In the genomic region with DNA sequence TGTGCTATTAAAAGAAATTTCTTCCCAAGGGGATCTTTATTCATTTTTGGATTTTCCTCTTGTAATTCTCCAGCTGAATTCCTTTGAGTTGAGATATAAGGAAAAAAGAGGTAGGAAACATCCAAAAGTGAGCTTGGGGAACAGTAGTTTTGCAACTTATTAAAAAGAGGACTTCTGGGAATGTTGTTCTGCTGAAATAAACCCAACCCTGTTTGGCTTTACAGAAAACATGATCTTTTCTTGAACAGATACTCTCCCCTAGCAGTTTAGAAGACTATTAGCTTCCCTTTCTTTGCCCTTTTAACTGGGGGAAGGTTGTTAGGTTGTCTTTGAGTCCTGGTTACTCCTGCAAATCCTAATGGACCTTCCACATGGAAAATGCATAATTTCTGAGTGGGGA, we compare ENCODE assay signal across 20 cellular contexts.
"Had no signal": no experiment of that assay in that cellular context is flagged by ENCODE, and none has a peak within 500 bp of the region (broad histone marks: within the 10 kb centered on the region; RNA-seq: fewer than 3 reads in every experiment).

No MANE protein-coding gene starts in this region.

- H3K27ac ChIP-seq: adrenal gland, brain microvascular endothelial cell, foreskin keratinocyte, lower lobe of right lung, neutrophil had no signal

- H3K4me1 ChIP-seq: foreskin keratinocyte, lower lobe of right lung, testis had no signal

- H3K27me3 ChIP-seq: adrenal gland, brain microvascular endothelial cell, neutrophil, testis had no signal

- ATAC-seq: activated CD8-positive, alpha-beta T cell treated with anti-CD3 and anti-CD28 coated beads for 36 hours; activated naive CD4-positive, alpha-beta T cell treated with anti-CD3 and anti-CD28 coated beads, Interleukin-2, amount 50 U/mL, for 72 hours; activated T-cell treated with anti-CD3 and anti-CD28 coated beads, Interleukin-2, amount 50 U/mL, for 72 hours; foreskin keratinocyte; lower lobe of right lung; SK-N-SH treated with all-trans-retinoic acid at 6 μM for 48 hours had no signal

- H3K9me3 ChIP-seq: adrenal gland, lower lobe of right lung, mucosa of descending colon, neutrophil, testis had no signal

- H3K4me3 ChIP-seq: adrenal gland, lower lobe of right lung, mucosa of descending colon, testis had no signal

- H3K36me3 ChIP-seq: adrenal gland, brain microvascular endothelial cell, lower lobe of right lung, neutrophil had no signal

- DNase-seq: activated CD4-positive, alpha-beta T cell treated with anti-CD3 and anti-CD28 coated beads, Interleukin-2, amount 50 U/mL, for 1 hour; activated CD8-positive, alpha-beta T cell treated with anti-CD3 and anti-CD28 coated beads for 36 hours; activated naive CD4-positive, alpha-beta T cell; activated T-cell treated with anti-CD3 and anti-CD28 coated beads, Interleukin-2, amount 50 U/mL, for 72 hours; adrenal gland; brain microvascular endothelial cell; central memory CD4-positive, alpha-beta T cell; foreskin keratinocyte; hippocampal formation; immature natural killer cell; lower lobe of right lung; mucosa of descending colon; stimulated activated CD4-positive, alpha-beta T cell treated with anti-CD3 and anti-CD28 coated beads, Interleukin-15, amount 100 ng/mL, for 24 hours; stimulated activated naive CD4-positive, alpha-beta T cell; T-helper 2 cell; testis; trophoblast cell had no signal
